20 cellular contexts compared by ENCODE assay signal in the genomic region with DNA sequence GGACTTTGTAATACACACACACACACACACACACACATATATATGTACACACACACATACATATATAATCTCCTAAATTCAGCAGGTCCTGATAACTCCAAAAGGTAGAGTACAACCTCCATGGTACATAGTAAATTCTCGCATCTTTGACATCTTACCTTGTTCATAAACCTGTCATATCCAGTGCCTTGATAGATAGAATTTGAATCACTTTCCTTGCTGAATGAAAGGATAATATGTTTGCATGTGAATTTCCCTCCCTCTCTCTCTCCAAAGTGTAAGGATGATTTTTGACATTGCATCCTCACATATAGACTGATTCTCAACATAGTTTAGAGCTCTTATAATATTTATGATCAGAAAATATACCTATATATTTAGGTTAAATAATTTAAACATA.
DNase-seq lines count a peak whose midpoint lies in the region; FAIRE-seq and TF ChIP-seq lines count a peak whose summit lies in the region.
"Had no signal": no experiment of that assay in that cellular context is flagged by ENCODE, and none has a peak within 500 bp of the region (broad histone marks: within the 10 kb centered on the region; RNA-seq: fewer than 3 reads in every experiment).

No MANE protein-coding gene starts in this region.

- TF ChIP-seq CTCF in neural cell (IDR thresholded peaks at IDR 0.05; ENCODE audit: poor library complexity, severe bottlenecking) = no peak

- H3K79me2 ChIP-seq in neural cell (replicated peaks; ENCODE audit: insufficient read depth, low read length) = no peaks in the 10 kb centered on the region

- H3K4me3 ChIP-seq in neural cell (ENCODE audit: low read length) = no peak overlapping the region
- H3K4me3 ChIP-seq: A549; BLaER1 treated with 17β-estradiol and CSF1 and Interleukin-3, amounts not matched to agents 10 nM and 100 nM had no signal

- H2AFZ ChIP-seq in neural cell (ENCODE audit: low read depth, low read length) = no peak overlapping the region

- no peaks in the 10 kb centered on the region for H4K20me1 ChIP-seq in neural cell (ENCODE audit: insufficient read depth)
- H4K20me1 ChIP-seq: BLaER1 treated with 17β-estradiol and CSF1 and Interleukin-3, amounts not matched to agents 10 nM and 100 nM had no signal

- FAIRE-seq in urothelium cell line (lab: Jason Lieb, UNC) = no peak
- FAIRE-seq: A549, D721Med, G401.6, GM12891, GM19239 had no signal

- DNase-seq in NCI-H1105 treated with DMSO at 0.1 percent for 48 hours (lab: John Stamatoyannopoulos, UW) = peak; percentile 20
- DNase-seq in NCI-H1105 (lab: John Stamatoyannopoulos, UW) = no peak
- no peak for DNase-seq in ecto neural progenitor cell (ENCODE audit: low spot score)
- DNase-seq in urothelium cell line (ENCODE audit: low spot score) = no peak
- DNase-seq: AML-193; Caco-2; Calu3; CD4-positive, alpha-beta T cell; CD8-positive, alpha-beta T cell; DMS79 treated with DMSO at 0.1 percent for 48 hours; GF-D8 had no signal

- H3K27me3 ChIP-seq in neural cell (ENCODE audit: insufficient read depth, low read depth, low read length) = no peaks in the 10 kb centered on the region
- H3K27me3 ChIP-seq: BLaER1 treated with 17β-estradiol and CSF1 and Interleukin-3, amounts not matched to agents 10 nM and 100 nM had no signal

- H3K36me3 ChIP-seq in neural cell (ENCODE audit: insufficient read depth, low read length) = no peaks in the 10 kb centered on the region
- H3K36me3 ChIP-seq: BLaER1 treated with 17β-estradiol and CSF1 and Interleukin-3, amounts not matched to agents 10 nM and 100 nM had no signal

- H3K27ac ChIP-seq in neural cell (ENCODE audit: low read length) = peak overlapping the region; percentile 32
- H3K27ac ChIP-seq: 22Rv1; A549; BLaER1 treated with 17β-estradiol and CSF1 and Interleukin-3, amounts not matched to agents 10 nM and 100 nM; C4-2B had no signal

- TF ChIP-seq EP300 in neural cell (conservative IDR thresholded peaks at IDR 0.05; ENCODE audit: poor library complexity, severe bottlenecking) = peak; percentile 91

- no peak for TF ChIP-seq RAD21 in neural cell (conservative IDR thresholded peaks at IDR 0.05)

- no peak overlapping the region for H3K4me2 ChIP-seq in neural cell (ENCODE audit: low read length)
- H3K4me2 ChIP-seq: A549; BLaER1 treated with 17β-estradiol and CSF1 and Interleukin-3, amounts not matched to agents 10 nM and 100 nM had no signal

- H3K9me3 ChIP-seq in neural cell (ENCODE audit: low read length) = no peaks in the 10 kb centered on the region
- H3K9me3 ChIP-seq: A549; BLaER1 treated with 17β-estradiol and CSF1 and Interleukin-3, amounts not matched to agents 10 nM and 100 nM; Caco-2 had no signal

- no peaks in the 10 kb centered on the region for H3K9me2 ChIP-seq in neural cell (ENCODE audit: insufficient read depth, low read length)

- H3F3A ChIP-seq in neural cell (ENCODE audit: insufficient read depth, low read length, poor library complexity, severe bottlenecking) = no peaks in the 10 kb centered on the region

- no peak overlapping the region for H3K9ac ChIP-seq in neural cell (ENCODE audit: low read length)
- H3K9ac ChIP-seq: BLaER1 treated with 17β-estradiol and CSF1 and Interleukin-3, amounts not matched to agents 10 nM and 100 nM had no signal

TF ChIP-seq in neural cell, 6 proteins besides CTCF, POLR2A, EP300 and RAD21:
- TF ChIP-seq POLR2AphosphoS5 (IDR thresholded peaks at IDR 0.05) (peak; percentile 60), TAF1 (IDR thresholded peaks at IDR 0.05; ENCODE audit: low read depth) (no peak), SMC3 (conservative IDR thresholded peaks at IDR 0.05; ENCODE audit: poor library complexity) (no peak), EZH2 (IDR thresholded peaks at IDR 0.05; ENCODE audit: borderline replicate concordance, insufficient read depth, low read length, poor library complexity, severe bottlenecking) (no peak), MXI1 (conservative IDR thresholded peaks at IDR 0.05; ENCODE audit: poor library complexity, severe bottlenecking) (no peak)
- TF ChIP-seq, protein P1, sequence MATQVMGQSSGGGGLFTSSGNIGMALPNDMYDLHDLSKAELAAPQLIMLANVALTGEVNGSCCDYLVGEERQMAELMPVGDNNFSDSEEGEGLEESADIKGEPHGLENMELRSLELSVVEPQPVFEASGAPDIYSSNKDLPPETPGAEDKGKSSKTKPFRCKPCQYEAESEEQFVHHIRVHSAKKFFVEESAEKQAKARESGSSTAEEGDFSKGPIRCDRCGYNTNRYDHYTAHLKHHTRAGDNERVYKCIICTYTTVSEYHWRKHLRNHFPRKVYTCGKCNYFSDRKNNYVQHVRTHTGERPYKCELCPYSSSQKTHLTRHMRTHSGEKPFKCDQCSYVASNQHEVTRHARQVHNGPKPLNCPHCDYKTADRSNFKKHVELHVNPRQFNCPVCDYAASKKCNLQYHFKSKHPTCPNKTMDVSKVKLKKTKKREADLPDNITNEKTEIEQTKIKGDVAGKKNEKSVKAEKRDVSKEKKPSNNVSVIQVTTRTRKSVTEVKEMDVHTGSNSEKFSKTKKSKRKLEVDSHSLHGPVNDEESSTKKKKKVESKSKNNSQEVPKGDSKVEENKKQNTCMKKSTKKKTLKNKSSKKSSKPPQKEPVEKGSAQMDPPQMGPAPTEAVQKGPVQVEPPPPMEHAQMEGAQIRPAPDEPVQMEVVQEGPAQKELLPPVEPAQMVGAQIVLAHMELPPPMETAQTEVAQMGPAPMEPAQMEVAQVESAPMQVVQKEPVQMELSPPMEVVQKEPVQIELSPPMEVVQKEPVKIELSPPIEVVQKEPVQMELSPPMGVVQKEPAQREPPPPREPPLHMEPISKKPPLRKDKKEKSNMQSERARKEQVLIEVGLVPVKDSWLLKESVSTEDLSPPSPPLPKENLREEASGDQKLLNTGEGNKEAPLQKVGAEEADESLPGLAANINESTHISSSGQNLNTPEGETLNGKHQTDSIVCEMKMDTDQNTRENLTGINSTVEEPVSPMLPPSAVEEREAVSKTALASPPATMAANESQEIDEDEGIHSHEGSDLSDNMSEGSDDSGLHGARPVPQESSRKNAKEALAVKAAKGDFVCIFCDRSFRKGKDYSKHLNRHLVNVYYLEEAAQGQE (IDR thresholded peaks at IDR 0.05; ENCODE audit: borderline replicate concordance) = peak; percentile 62
